ENCODE assay signal across 34 cellular contexts in genomic region chr5:81803812-81804211, GRCh38.
"Had no signal": no experiment of that assay in that cellular context is flagged by ENCODE, and none has a peak within 500 bp of the region (broad histone marks: within the 10 kb centered on the region; RNA-seq: fewer than 3 reads in every experiment).

No MANE protein-coding gene starts in this region.

- H3K36me3 ChIP-seq: MG63 had no signal

- H3K9ac ChIP-seq: KMS-11 had no signal

- H3K27me3 ChIP-seq: MG63 had no signal

- H3K27ac ChIP-seq: KMS-11 had no signal

- H3K4me3 ChIP-seq: MG63 had no signal

- DNase-seq: Karpas-422, Kasumi-1, KG1, MG63, MM.1S, MV-4-11, NCI-H1048, NCI-H1092, NCI-H1092 treated with DMSO at 0.1 percent for 48 hours, NCI-H1105, NCI-H1105 treated with DMSO at 0.1 percent for 48 hours, NCI-H1417, NCI-H1417 treated with DMSO at 0.1 percent for 48 hours, NCI-H1436, NCI-H1436 treated with DMSO at 0.1 percent for 48 hours, NCI-H146, NCI-H1694, NCI-H1694 treated with DMSO at 0.1 percent for 48 hours, NCI-H187, NCI-H187 treated with DMSO at 0.1 percent for 48 hours, NCI-H1930, NCI-H2029, NCI-H2029 treated with DMSO at 0.1 percent for 48 hours, NCI-H2081, NCI-H2081 treated with DMSO at 0.1 percent for 48 hours, NCI-H2107, NCI-H2171, NCI-H2171 treated with DMSO at 0.1 percent for 48 hours, NCI-H2227 treated with DMSO at 0.1 percent for 48 hours, NCI-H226, NCI-H345, NCI-H446, NCI-H446 treated with DMSO at 0.1 percent for 48 hours had no signal
